9 cellular contexts compared by ENCODE assay signal in genomic region chr12:93778306-93778705, GRCh38.
DNase-seq lines count a peak whose midpoint lies in the region; ATAC-seq lines count a peak whose summit lies in the region.
"Had no signal": no experiment of that assay in that cellular context is flagged by ENCODE, and none has a peak within 500 bp of the region (broad histone marks: within the 10 kb centered on the region; RNA-seq: fewer than 3 reads in every experiment).

No MANE protein-coding gene starts in this region.

- no peak for DNase-seq in CD4-positive, CD25-positive, alpha-beta regulatory T cell
- DNase-seq in amniotic epithelial cell (ENCODE audit: low read depth) (peak; percentile 83), head of caudate nucleus (peak in 39 of 42 donors; percentile 19 to 85 (median 50)), sciatic nerve (ENCODE audit: low spot score) (no peak), NCI-H2196 (lab: John Stamatoyannopoulos, UW; ENCODE audit: unreplicated experiment) (no peak)
- DNase-seq: activated CD8-positive, alpha-beta memory T cell treated with anti-CD3 and anti-CD28 coated beads, Interleukin-2, amount 50 U/mL, for 48 hours had no signal

- no peak for ATAC-seq in CD4-positive, CD25-positive, alpha-beta regulatory T cell (ENCODE audit: low read depth in 2 of 2)
- ATAC-seq in sciatic nerve (peak; percentile 82), HG02981 (IDR thresholded peaks at IDR 0.05; ENCODE audit: unreplicated experiment) (no peak), GM18907 (IDR thresholded peaks at IDR 0.05; ENCODE audit: unreplicated experiment) (no peak), GM21447 (IDR thresholded peaks at IDR 0.05; ENCODE audit: unreplicated experiment) (no peak)

- H3K36me3 Mint-ChIP-seq in CD4-positive, CD25-positive, alpha-beta regulatory T cell: peaks cover 7% of the 10 kb centered on the region

- H3K27me3 ChIP-seq in CD4-positive, CD25-positive, alpha-beta regulatory T cell (ENCODE audit: control insufficient read depth, insufficient read depth, low read length): no peaks in the 10 kb centered on the region

- H3K9me3 Mint-ChIP-seq in CD4-positive, CD25-positive, alpha-beta regulatory T cell: peaks cover 0 to 6% (median 0%) of the 10 kb centered on the region in 7 donors

- intact Hi-C loops in head of caudate nucleus (cut with DNase I): loop anchor here (5.0 kb wide), 1 partner anchor 36 kb away; no protein-coding TSS in a partner anchor
- intact Hi-C loops in sciatic nerve (cut with DNase I): no loop called here

- H3K27ac ChIP-seq in CD4-positive, CD25-positive, alpha-beta regulatory T cell (ENCODE audit: insufficient read depth, low read length, poor library complexity, severe bottlenecking): no peak overlapping the region

- H3K27ac Mint-ChIP-seq in CD4-positive, CD25-positive, alpha-beta regulatory T cell: peak overlapping the region; percentile 43 to 67 (median 65)

- H3K4me1 ChIP-seq in CD4-positive, CD25-positive, alpha-beta regulatory T cell (ENCODE audit: control insufficient read depth, insufficient read depth, low read length, poor library complexity, severe bottlenecking): peaks cover 18% of the 10 kb centered on the region

- H3K4me3 ChIP-seq in CD4-positive, CD25-positive, alpha-beta regulatory T cell (ENCODE audit: low read depth, low read length): no peak overlapping the region

- H3K9me3 ChIP-seq in CD4-positive, CD25-positive, alpha-beta regulatory T cell (ENCODE audit: control insufficient read depth in 2 of 2, low read length in 2 of 2): no peaks in the 10 kb centered on the region

- no peaks in the 10 kb centered on the region for H3K27me3 Mint-ChIP-seq in CD4-positive, CD25-positive, alpha-beta regulatory T cell

- peak overlapping the region in 2 of 4 donors; percentile 27 to 67 for H3K4me3 Mint-ChIP-seq in CD4-positive, CD25-positive, alpha-beta regulatory T cell

- H3K4me1 Mint-ChIP-seq in CD4-positive, CD25-positive, alpha-beta regulatory T cell: peaks cover 35 to 54% (median 43%) of the 10 kb centered on the region in 4 donors

- H3K36me3 ChIP-seq in CD4-positive, CD25-positive, alpha-beta regulatory T cell (ENCODE audit: control insufficient read depth, insufficient read depth, low read length): no peaks in the 10 kb centered on the region

Comparison
In these comparisons a context has a peak if more than half of its experiments do, and no peak if none do; other contexts are left out.
1. DNase-seq: peak in amniotic epithelial cell (single experiment) and head of caudate nucleus (39 of 42); none in CD4-positive, CD25-positive, alpha-beta regulatory T cell (0 of 3), sciatic nerve (single experiment) and NCI-H2196 (single experiment).